Comparison of ENCODE assay signal across 1 cellular context in the genomic region with DNA sequence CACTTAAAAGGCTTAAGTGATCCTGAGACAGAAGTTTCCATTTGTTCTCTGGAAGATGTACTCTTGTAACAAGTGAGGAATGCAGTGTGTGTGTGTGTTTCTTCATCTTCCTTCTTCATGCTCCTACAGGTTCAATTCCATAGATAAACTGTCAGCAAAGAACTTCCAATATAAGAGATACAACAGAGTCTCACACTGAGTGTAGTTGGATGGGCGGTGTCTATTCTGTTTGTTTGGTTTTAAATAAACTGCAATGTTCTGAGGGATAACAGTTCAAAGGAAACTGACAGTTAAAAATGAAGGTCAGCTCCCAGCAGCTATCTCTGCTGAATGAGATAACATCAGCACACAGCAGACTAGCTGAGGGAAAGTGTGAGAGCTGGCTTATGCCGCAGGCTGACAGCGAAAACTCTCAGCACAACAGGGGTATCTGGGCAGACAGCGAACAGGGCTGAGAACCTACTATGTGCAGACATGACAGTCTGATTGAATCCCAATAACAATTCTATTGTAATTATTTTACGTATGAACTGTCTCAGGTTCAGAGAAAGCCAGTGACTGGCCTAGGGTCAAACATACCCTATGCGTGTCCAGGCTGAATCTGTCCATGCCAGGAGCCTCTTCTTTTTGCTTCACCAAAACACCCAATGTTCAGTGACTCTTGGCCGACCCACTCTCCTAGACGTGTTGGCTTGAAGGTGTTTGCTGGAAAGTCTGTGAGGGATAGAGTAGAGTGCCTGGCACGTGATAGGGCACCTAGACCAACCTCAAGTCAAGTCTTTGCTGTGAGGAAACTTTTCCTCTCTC.
TF ChIP-seq lines count a peak whose summit lies in the region.

No MANE protein-coding gene starts in this region.

TF ChIP-seq in HepG2, 621 proteins besides CTCF, POLR2A, EP300 and RAD21 (continued from another document and continues in another):
- TF ChIP-seq, protein P1, sequence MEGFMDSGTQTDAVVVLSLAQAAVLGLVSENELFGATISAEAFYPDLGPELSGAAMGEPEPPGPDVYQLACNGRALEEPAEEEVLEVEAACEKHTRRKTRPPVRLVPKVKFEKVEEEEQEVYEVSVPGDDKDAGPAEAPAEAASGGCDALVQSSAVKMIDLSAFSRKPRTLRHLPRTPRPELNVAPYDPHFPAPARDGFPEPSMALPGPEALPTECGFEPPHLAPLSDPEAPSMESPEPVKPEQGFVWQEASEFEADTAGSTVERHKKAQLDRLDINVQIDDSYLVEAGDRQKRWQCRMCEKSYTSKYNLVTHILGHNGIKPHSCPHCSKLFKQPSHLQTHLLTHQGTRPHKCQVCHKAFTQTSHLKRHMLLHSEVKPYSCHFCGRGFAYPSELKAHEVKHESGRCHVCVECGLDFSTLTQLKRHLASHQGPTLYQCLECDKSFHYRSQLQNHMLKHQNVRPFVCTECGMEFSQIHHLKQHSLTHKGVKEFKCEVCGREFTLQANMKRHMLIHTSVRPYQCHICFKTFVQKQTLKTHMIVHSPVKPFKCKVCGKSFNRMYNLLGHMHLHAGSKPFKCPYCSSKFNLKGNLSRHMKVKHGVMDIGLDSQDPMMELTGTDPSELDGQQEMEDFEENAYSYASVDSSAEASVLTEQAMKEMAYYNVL (CRISPR knock-in tag; IDR thresholded peaks at IDR 0.05; ENCODE audit: borderline replicate concordance), result no peak
- TF ChIP-seq ZNF235 (CRISPR knock-in tag; IDR thresholded peaks at IDR 0.05; ENCODE audit: borderline replicate concordance) (no peak), CREB1 (IDR thresholded peaks at IDR 0.05) (no peak), CREB1 (CRISPR knock-in tag; IDR thresholded peaks at IDR 0.05) (peak; percentile 22; the same call in 1 of the 2 replicates), ZNF331 (CRISPR knock-in tag; IDR thresholded peaks at IDR 0.05) (peak; percentile 54; the same call in 1 of the 2 replicates), TEAD2 (CRISPR knock-in tag; IDR thresholded peaks at IDR 0.05) (no peak), ZNF530 (CRISPR knock-in tag; IDR thresholded peaks at IDR 0.05; ENCODE audit: low read depth) (no peak), HNRNPK (IDR thresholded peaks at IDR 0.05; ENCODE audit: low read depth, low read length, poor library complexity, severe bottlenecking) (no peak), ZNF205 (CRISPR knock-in tag; IDR thresholded peaks at IDR 0.05) (no peak), ZFY (CRISPR knock-in tag; IDR thresholded peaks at IDR 0.05) (no peak), ZNF460 (CRISPR knock-in tag; IDR thresholded peaks at IDR 0.05; ENCODE audit: borderline replicate concordance) (no peak), CENPX (CRISPR knock-in tag; IDR thresholded peaks at IDR 0.05) (no peak), HNRNPL (IDR thresholded peaks at IDR 0.05; ENCODE audit: low read depth, low read length) (no peak), ZNF136 (CRISPR knock-in tag; IDR thresholded peaks at IDR 0.05; ENCODE audit: low read depth) (no peak), POLR2G (IDR thresholded peaks at IDR 0.05; ENCODE audit: low read depth, low read length) (no peak), ZBTB20 (CRISPR knock-in tag; IDR thresholded peaks at IDR 0.05; ENCODE audit: borderline replicate concordance, low read depth) (no peak), ZZZ3 (CRISPR knock-in tag; IDR thresholded peaks at IDR 0.05; ENCODE audit: borderline replicate concordance) (no peak), NFE2 (CRISPR knock-in tag; IDR thresholded peaks at IDR 0.05) (no peak), ZNF775 (CRISPR knock-in tag; IDR thresholded peaks at IDR 0.05; ENCODE audit: borderline replicate concordance) (no peak), ZNF850 (CRISPR knock-in tag; conservative IDR thresholded peaks at IDR 0.05) (no peak), ZNF468 (CRISPR knock-in tag; IDR thresholded peaks at IDR 0.05) (no peak), ZKSCAN5 (CRISPR knock-in tag; IDR thresholded peaks at IDR 0.05) (no peak), PCBP1 (IDR thresholded peaks at IDR 0.05; ENCODE audit: borderline replicate concordance, low read depth, low read length) (no peak), NFYC (CRISPR knock-in tag; IDR thresholded peaks at IDR 0.05) (no peak), SIX1 (CRISPR knock-in tag; IDR thresholded peaks at IDR 0.05; ENCODE audit: borderline replicate concordance) (no peak; the same call in 1 of the 2 replicates)
- TF ChIP-seq, protein P2, sequence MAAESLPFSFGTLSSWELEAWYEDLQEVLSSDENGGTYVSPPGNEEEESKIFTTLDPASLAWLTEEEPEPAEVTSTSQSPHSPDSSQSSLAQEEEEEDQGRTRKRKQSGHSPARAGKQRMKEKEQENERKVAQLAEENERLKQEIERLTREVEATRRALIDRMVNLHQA (CRISPR knock-in tag; IDR thresholded peaks at IDR 0.05), result no peak
- TF ChIP-seq, protein P3, sequence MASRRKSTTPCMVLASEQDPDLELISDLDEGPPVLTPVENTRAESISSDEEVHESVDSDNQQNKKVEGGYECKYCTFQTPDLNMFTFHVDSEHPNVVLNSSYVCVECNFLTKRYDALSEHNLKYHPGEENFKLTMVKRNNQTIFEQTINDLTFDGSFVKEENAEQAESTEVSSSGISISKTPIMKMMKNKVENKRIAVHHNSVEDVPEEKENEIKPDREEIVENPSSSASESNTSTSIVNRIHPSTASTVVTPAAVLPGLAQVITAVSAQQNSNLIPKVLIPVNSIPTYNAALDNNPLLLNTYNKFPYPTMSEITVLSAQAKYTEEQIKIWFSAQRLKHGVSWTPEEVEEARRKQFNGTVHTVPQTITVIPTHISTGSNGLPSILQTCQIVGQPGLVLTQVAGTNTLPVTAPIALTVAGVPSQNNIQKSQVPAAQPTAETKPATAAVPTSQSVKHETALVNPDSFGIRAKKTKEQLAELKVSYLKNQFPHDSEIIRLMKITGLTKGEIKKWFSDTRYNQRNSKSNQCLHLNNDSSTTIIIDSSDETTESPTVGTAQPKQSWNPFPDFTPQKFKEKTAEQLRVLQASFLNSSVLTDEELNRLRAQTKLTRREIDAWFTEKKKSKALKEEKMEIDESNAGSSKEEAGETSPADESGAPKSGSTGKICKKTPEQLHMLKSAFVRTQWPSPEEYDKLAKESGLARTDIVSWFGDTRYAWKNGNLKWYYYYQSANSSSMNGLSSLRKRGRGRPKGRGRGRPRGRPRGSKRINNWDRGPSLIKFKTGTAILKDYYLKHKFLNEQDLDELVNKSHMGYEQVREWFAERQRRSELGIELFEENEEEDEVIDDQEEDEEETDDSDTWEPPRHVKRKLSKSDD (CRISPR knock-in tag; IDR thresholded peaks at IDR 0.05; ENCODE audit: low read depth), result no peak
- TF ChIP-seq, protein P4, sequence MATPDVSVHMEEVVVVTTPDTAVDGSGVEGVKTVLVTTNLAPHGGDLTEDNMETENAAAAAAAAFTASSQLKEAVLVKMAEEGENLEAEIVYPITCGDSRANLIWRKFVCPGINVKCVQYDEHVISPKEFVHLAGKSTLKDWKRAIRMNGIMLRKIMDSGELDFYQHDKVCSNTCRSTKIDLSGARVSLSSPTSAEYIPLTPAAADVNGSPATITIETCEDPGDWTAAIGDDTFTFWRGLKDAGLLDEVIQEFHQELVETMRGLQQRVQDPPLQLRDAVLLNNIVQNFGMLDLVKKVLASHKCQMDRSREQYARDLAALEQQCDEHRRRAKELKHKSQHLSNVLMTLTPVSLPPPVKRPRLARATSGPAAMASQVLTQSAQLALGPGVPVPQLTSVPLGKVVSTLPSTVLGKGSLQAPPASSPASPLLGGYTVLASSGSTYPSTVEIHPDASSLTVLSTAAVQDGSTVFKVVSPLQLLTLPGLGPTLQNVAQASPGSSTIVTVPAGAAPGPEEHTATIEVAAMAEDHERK (CRISPR knock-in tag; IDR thresholded peaks at IDR 0.05; ENCODE audit: low read depth), result no peak
- TF ChIP-seq, protein P5, sequence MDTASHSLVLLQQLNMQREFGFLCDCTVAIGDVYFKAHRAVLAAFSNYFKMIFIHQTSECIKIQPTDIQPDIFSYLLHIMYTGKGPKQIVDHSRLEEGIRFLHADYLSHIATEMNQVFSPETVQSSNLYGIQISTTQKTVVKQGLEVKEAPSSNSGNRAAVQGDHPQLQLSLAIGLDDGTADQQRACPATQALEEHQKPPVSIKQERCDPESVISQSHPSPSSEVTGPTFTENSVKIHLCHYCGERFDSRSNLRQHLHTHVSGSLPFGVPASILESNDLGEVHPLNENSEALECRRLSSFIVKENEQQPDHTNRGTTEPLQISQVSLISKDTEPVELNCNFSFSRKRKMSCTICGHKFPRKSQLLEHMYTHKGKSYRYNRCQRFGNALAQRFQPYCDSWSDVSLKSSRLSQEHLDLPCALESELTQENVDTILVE (CRISPR knock-in tag; IDR thresholded peaks at IDR 0.05), result no peak
- TF ChIP-seq, protein P6, sequence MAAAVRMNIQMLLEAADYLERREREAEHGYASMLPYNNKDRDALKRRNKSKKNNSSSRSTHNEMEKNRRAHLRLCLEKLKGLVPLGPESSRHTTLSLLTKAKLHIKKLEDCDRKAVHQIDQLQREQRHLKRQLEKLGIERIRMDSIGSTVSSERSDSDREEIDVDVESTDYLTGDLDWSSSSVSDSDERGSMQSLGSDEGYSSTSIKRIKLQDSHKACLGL (CRISPR knock-in tag; IDR thresholded peaks at IDR 0.05), result no peak
- TF ChIP-seq, protein P7, sequence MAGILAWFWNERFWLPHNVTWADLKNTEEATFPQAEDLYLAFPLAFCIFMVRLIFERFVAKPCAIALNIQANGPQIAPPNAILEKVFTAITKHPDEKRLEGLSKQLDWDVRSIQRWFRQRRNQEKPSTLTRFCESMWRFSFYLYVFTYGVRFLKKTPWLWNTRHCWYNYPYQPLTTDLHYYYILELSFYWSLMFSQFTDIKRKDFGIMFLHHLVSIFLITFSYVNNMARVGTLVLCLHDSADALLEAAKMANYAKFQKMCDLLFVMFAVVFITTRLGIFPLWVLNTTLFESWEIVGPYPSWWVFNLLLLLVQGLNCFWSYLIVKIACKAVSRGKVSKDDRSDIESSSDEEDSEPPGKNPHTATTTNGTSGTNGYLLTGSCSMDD (CRISPR knock-in tag; IDR thresholded peaks at IDR 0.05), result no peak
- TF ChIP-seq, protein P8, sequence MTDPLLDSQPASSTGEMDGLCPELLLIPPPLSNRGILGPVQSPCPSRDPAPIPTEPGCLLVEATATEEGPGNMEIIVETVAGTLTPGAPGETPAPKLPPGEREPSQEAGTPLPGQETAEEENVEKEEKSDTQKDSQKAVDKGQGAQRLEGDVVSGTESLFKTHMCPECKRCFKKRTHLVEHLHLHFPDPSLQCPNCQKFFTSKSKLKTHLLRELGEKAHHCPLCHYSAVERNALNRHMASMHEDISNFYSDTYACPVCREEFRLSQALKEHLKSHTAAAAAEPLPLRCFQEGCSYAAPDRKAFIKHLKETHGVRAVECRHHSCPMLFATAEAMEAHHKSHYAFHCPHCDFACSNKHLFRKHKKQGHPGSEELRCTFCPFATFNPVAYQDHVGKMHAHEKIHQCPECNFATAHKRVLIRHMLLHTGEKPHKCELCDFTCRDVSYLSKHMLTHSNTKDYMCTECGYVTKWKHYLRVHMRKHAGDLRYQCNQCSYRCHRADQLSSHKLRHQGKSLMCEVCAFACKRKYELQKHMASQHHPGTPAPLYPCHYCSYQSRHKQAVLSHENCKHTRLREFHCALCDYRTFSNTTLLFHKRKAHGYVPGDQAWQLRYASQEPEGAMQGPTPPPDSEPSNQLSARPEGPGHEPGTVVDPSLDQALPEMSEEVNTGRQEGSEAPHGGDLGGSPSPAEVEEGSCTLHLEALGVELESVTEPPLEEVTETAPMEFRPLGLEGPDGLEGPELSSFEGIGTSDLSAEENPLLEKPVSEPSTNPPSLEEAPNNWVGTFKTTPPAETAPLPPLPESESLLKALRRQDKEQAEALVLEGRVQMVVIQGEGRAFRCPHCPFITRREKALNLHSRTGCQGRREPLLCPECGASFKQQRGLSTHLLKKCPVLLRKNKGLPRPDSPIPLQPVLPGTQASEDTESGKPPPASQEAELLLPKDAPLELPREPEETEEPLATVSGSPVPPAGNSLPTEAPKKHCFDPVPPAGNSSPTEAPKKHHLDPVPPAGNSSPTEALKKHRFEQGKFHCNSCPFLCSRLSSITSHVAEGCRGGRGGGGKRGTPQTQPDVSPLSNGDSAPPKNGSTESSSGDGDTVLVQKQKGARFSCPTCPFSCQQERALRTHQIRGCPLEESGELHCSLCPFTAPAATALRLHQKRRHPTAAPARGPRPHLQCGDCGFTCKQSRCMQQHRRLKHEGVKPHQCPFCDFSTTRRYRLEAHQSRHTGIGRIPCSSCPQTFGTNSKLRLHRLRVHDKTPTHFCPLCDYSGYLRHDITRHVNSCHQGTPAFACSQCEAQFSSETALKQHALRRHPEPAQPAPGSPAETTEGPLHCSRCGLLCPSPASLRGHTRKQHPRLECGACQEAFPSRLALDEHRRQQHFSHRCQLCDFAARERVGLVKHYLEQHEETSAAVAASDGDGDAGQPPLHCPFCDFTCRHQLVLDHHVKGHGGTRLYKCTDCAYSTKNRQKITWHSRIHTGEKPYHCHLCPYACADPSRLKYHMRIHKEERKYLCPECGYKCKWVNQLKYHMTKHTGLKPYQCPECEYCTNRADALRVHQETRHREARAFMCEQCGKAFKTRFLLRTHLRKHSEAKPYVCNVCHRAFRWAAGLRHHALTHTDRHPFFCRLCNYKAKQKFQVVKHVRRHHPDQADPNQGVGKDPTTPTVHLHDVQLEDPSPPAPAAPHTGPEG (CRISPR knock-in tag; IDR thresholded peaks at IDR 0.05), result no peak
- TF ChIP-seq, protein P9, sequence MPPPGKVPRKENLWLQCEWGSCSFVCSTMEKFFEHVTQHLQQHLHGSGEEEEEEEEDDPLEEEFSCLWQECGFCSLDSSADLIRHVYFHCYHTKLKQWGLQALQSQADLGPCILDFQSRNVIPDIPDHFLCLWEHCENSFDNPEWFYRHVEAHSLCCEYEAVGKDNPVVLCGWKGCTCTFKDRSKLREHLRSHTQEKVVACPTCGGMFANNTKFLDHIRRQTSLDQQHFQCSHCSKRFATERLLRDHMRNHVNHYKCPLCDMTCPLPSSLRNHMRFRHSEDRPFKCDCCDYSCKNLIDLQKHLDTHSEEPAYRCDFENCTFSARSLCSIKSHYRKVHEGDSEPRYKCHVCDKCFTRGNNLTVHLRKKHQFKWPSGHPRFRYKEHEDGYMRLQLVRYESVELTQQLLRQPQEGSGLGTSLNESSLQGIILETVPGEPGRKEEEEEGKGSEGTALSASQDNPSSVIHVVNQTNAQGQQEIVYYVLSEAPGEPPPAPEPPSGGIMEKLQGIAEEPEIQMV (CRISPR knock-in tag; IDR thresholded peaks at IDR 0.05; ENCODE audit: low read depth), result no peak
- TF ChIP-seq, protein P10, sequence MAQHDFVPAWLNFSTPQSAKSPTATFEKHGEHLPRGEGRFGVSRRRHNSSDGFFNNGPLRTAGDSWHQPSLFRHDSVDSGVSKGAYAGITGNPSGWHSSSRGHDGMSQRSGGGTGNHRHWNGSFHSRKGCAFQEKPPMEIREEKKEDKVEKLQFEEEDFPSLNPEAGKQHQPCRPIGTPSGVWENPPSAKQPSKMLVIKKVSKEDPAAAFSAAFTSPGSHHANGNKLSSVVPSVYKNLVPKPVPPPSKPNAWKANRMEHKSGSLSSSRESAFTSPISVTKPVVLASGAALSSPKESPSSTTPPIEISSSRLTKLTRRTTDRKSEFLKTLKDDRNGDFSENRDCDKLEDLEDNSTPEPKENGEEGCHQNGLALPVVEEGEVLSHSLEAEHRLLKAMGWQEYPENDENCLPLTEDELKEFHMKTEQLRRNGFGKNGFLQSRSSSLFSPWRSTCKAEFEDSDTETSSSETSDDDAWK (CRISPR knock-in tag; IDR thresholded peaks at IDR 0.05), result no peak
- TF ChIP-seq, protein P11, sequence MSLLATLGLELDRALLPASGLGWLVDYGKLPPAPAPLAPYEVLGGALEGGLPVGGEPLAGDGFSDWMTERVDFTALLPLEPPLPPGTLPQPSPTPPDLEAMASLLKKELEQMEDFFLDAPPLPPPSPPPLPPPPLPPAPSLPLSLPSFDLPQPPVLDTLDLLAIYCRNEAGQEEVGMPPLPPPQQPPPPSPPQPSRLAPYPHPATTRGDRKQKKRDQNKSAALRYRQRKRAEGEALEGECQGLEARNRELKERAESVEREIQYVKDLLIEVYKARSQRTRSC (CRISPR knock-in tag; IDR thresholded peaks at IDR 0.05; ENCODE audit: low read depth), result no peak
